In the genomic region with DNA sequence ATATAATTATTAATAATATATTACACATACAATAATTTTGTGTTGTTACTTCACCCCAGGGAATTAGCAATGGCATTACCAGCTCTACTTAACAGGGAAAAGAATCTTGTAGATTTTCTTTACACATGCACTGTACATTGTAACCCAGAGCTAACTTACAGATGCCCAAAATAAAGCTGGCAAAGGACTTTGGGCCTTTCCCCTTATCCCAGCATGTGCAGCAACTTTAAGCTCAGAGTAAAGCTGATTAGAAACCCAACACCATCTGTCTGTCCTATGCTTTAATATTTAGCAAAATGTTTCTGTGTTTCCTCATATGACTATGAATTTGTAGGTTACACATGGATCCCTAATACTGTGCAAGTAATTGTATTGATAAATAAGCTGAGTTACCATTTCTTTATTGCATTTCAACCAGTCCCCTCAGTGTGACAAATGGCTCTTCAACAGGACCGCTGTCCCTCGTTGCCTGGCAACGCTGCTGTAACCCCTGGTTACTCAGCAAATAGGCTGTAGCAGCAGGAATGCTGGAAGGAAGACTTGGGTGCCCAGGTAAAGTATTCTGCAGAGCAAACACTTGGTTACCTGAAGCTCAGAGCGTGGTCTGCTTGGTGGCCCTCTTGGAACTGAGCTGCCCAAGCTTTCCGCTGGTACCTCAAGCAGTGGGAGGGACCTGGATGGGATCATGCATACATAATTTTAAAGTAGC, we compare ENCODE assay signal across 14 cellular contexts. TPM values are rescaled to one million over a fixed set of nuclear protein-coding genes. Genes with fewer than 3 reads are reported as not detected.
A peak's percentile ranks its signal among the peaks of the same experiment; 100 is the strongest.
DNase-seq lines count a peak whose midpoint lies in the region; TF ChIP-seq lines count a peak whose summit lies in the region.
"Had no signal": no experiment of that assay in that cellular context is flagged by ENCODE, and none has a peak within 500 bp of the region (broad histone marks: within the 10 kb centered on the region; RNA-seq: fewer than 3 reads in every experiment).

A gene with protein sequence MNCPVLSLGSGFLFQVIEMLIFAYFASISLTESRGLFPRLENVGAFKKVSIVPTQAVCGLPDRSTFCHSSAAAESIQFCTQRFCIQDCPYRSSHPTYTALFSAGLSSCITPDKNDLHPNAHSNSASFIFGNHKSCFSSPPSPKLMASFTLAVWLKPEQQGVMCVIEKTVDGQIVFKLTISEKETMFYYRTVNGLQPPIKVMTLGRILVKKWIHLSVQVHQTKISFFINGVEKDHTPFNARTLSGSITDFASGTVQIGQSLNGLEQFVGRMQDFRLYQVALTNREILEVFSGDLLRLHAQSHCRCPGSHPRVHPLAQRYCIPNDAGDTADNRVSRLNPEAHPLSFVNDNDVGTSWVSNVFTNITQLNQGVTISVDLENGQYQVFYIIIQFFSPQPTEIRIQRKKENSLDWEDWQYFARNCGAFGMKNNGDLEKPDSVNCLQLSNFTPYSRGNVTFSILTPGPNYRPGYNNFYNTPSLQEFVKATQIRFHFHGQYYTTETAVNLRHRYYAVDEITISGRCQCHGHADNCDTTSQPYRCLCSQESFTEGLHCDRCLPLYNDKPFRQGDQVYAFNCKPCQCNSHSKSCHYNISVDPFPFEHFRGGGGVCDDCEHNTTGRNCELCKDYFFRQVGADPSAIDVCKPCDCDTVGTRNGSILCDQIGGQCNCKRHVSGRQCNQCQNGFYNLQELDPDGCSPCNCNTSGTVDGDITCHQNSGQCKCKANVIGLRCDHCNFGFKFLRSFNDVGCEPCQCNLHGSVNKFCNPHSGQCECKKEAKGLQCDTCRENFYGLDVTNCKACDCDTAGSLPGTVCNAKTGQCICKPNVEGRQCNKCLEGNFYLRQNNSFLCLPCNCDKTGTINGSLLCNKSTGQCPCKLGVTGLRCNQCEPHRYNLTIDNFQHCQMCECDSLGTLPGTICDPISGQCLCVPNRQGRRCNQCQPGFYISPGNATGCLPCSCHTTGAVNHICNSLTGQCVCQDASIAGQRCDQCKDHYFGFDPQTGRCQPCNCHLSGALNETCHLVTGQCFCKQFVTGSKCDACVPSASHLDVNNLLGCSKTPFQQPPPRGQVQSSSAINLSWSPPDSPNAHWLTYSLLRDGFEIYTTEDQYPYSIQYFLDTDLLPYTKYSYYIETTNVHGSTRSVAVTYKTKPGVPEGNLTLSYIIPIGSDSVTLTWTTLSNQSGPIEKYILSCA (N-terminal part only) (minus strand): TSS at position 628 of the 709 bp plus-strand sequence. CDS start 1,112 bp downstream, outside the sequence.

- H3K9ac ChIP-seq in endocrine pancreas (ENCODE audit: control insufficient read depth, insufficient read depth, low read length) (no peak within 1 kb of the TSS), smooth muscle cell (ENCODE audit: low read depth) (no peak within 1 kb of the TSS)
- H3K9ac ChIP-seq: parathyroid adenoma had no signal

- DNase-seq in NCI-H187 (lab: John Stamatoyannopoulos, UW) (peak; percentile 15 to 49), NCI-H187 treated with DMSO at 0.1 percent for 48 hours (lab: John Stamatoyannopoulos, UW) (no peak), NCI-H345 treated with DMSO at 0.1 percent for 48 hours (lab: John Stamatoyannopoulos, UW; ENCODE audit: unreplicated experiment) (peak; percentile 41), retinal pigment epithelial cell (ENCODE audit: low read depth) (peak; percentile 34), UCSD-AML1 (lab: John Stamatoyannopoulos, UW; ENCODE audit: unreplicated experiment) (no peak), smooth muscle cell (lab: John Stamatoyannopoulos, UW; ENCODE audit: unreplicated experiment) (no peak)
- DNase-seq in stimulated activated CD4-positive, alpha-beta T cell treated with anti-CD3 and anti-CD28 coated beads, Interleukin-2, amount 100 ng/mL, for 48 hours, result no peak
- DNase-seq: activated CD8-positive, alpha-beta memory T cell treated with anti-CD3 and anti-CD28 coated beads for 24 hours; activated naive CD4-positive, alpha-beta T cell; CD4-positive, alpha-beta T cell; immature natural killer cell; SIG-M5 had no signal

- H3K27ac ChIP-seq in smooth muscle cell (ENCODE audit: low read depth), result no peak within 1 kb of the TSS
- H3K27ac ChIP-seq: parathyroid adenoma had no signal

- no peak within 1 kb of the TSS for H2AFZ ChIP-seq in smooth muscle cell (ENCODE audit: low read depth)
- H2AFZ ChIP-seq: parathyroid adenoma had no signal

- H3K36me3 ChIP-seq in endocrine pancreas (ENCODE audit: control insufficient read depth, insufficient read depth, low read length), result no peaks in the 10 kb centered on the region
- no peaks in the 10 kb centered on the region for H3K36me3 ChIP-seq in smooth muscle cell (ENCODE audit: low read depth)

- H3K27me3 ChIP-seq in endocrine pancreas (ENCODE audit: control insufficient read depth, insufficient read depth, low read length) (no peaks in the 10 kb centered on the region), smooth muscle cell (ENCODE audit: low read depth) (no peaks in the 10 kb centered on the region)

- H3K79me2 ChIP-seq in smooth muscle cell (ENCODE audit: low read depth), result no peaks in the 10 kb centered on the region
- H3K79me2 ChIP-seq: parathyroid adenoma had no signal

- TF ChIP-seq CTCF in retinal pigment epithelial cell (conservative IDR thresholded peaks at IDR 0.05; ENCODE audit: low read depth, low read length) (no peak), smooth muscle cell (IDR thresholded peaks at IDR 0.05; ENCODE audit: borderline replicate concordance, insufficient read depth, poor library complexity, severe bottlenecking) (no peak)

- peaks cover 5% of the 10 kb centered on the region for H3K4me1 ChIP-seq in endocrine pancreas (ENCODE audit: control insufficient read depth, insufficient read depth, low read length)
- no peaks in the 10 kb centered on the region for H3K4me1 ChIP-seq in smooth muscle cell (ENCODE audit: low read depth)
- H3K4me1 ChIP-seq: parathyroid adenoma had no signal

- H3K9me3 ChIP-seq in endocrine pancreas (ENCODE audit: control insufficient read depth, low read length) (no peaks in the 10 kb centered on the region), smooth muscle cell (replicated peaks; ENCODE audit: low read depth) (no peaks in the 10 kb centered on the region)

- no peaks in the 10 kb centered on the region for H4K20me1 ChIP-seq in smooth muscle cell (ENCODE audit: low read depth)

- H3K4me3 ChIP-seq in endocrine pancreas (ENCODE audit: control insufficient read depth, insufficient read depth, low read length) (peak within 1 kb of the TSS; percentile 24), retinal pigment epithelial cell (ENCODE audit: low read length) (no peak within 1 kb of the TSS), smooth muscle cell (no peak within 1 kb of the TSS)

- 85% methylated on average over 5 of the region's 5 CpGs for WGBS in smooth muscle cell (ENCODE audit: low lambda C conversion rate)

- no peaks in the 10 kb centered on the region for H3F3A ChIP-seq in smooth muscle cell (ENCODE audit: low read depth)

- H3K4me2 ChIP-seq in smooth muscle cell, result no peak within 1 kb of the TSS

RNA-seq across cellular contexts. Expression of the gene that starts here (rescaled TPM):
- under 0.01 TPM in 1 of 2 replicates, not detected in the other for total RNA-seq in smooth muscle cell
- not detected in 2 replicates for polyA plus RNA-seq in smooth muscle cell
- total RNA-seq: CD4-positive, alpha-beta T cell had no signal
- polyA plus RNA-seq: immature natural killer cell had no signal

Comparison
In these comparisons a context has a peak if more than half of its experiments do, and no peak if none do; other contexts are left out.
1. DNase-seq: peak in NCI-H187 (2 of 2), NCI-H345 treated with DMSO at 0.1 percent for 48 hours (single experiment) and retinal pigment epithelial cell (single experiment); none in NCI-H187 treated with DMSO at 0.1 percent for 48 hours (single experiment), UCSD-AML1 (single experiment), stimulated activated CD4-positive, alpha-beta T cell treated with anti-CD3 and anti-CD28 coated beads, Interleukin-2, amount 100 ng/mL, for 48 hours (0 of 2) and smooth muscle cell (single experiment).